22 cellular contexts compared by ENCODE assay signal in the genomic region with DNA sequence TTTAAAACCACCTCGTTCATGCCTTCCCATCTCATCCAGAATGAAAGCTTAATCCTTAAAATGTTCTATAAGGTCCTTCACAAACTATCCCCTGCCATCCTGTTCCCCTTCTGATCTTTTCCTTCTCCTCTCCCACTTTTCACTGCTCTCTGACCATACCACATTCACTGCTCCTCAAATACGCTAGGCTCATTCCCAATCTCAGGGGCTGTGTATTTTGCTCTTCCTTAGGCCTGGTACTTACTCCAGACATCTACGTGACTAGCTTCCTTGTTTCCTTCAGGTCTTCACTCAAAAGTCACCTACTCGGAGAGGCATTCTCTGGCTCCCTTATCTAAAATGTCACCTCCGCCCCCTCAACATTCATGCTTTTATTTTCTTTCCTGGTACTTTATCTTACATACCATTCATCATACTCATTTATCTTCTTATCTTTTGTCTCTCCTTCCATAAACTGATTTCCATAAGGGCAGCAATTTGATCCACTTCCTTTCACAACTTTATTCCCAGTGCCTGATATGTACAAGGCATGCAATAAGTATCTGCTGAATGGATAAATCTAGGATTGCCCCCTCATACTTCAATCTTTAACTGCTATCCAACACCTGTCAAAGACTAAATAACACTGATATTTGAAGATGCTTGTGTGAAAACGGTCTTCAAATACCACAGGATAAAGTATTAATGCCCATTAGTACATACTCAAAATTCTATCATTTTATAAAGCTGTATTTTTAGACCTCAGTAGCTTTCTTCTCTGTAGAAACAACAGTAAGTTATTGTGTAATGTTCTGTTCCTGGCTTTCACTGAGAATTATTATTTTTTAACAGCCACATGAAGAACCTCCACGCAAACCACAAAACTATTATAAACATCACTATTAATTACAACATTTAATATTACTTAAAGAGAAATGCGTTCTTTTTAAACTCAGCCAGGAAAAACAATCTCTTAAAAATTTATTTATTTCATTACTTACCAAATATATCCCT. TPM values are rescaled to one million over a fixed set of nuclear protein-coding genes. Genes with fewer than 3 reads are reported as not detected.
DNase-seq lines count a peak whose midpoint lies in the region; ATAC-seq and TF ChIP-seq lines count a peak whose summit lies in the region.
"Had no signal": no experiment of that assay in that cellular context is flagged by ENCODE, and none has a peak within 500 bp of the region (broad histone marks: within the 10 kb centered on the region; RNA-seq: fewer than 3 reads in every experiment).

No MANE protein-coding gene starts in this region.

- peaks cover 21 to 30% (median 24%) of the 10 kb centered on the region in 4 donors for H3K4me1 Mint-ChIP-seq in CD4-positive, alpha-beta memory T cell

- H3K27me3 ChIP-seq in adipocyte (replicated peaks; ENCODE audit: control insufficient read depth, insufficient read depth, low read length) (no peaks in the 10 kb centered on the region), upper lobe of right lung (no peaks in the 10 kb centered on the region)
- H3K27me3 ChIP-seq in CD4-positive, alpha-beta memory T cell (ENCODE audit: insufficient read depth, low read length): no peaks in the 10 kb centered on the region
- H3K27me3 ChIP-seq: ascending aorta, esophagus squamous epithelium had no signal

- no peaks in the 10 kb centered on the region for H3K9me3 ChIP-seq in adipocyte (ENCODE audit: control insufficient read depth, low read length)
- H3K9me3 ChIP-seq in upper lobe of right lung: no peaks in the 10 kb centered on the region
- no peaks in the 10 kb centered on the region for H3K9me3 ChIP-seq in CD4-positive, alpha-beta memory T cell (ENCODE audit: control insufficient read depth in 1 of 2, low read length in 2 of 2)
- H3K9me3 ChIP-seq: ascending aorta, esophagus squamous epithelium had no signal

- peak overlapping the region; percentile 8 for H3K9ac ChIP-seq in adipocyte (ENCODE audit: low read length)

- H3K27me3 Mint-ChIP-seq in CD4-positive, alpha-beta memory T cell: no peaks in the 10 kb centered on the region
- H3K27me3 Mint-ChIP-seq: dendritic cell treated with granulocyte-macrophage colony-stimulating factor and Interleukin-4, amounts not matched to agents 40 ng/mL and 50 ng/mL, for 4 days; type B pancreatic cell had no signal

- DNase-seq in NOMO-1 treated with DMSO at 0.1 percent for 48 hours (lab: John Stamatoyannopoulos, UW; ENCODE audit: unreplicated experiment): peak; percentile 66
- DNase-seq in NOMO-1 treated with dmso at 0.1 percent for 144 hours (lab: John Stamatoyannopoulos, UW; ENCODE audit: unreplicated experiment): no peak
- DNase-seq in adipocyte (ENCODE audit: low read depth): peak; percentile 51
- DNase-seq in fibroblast of villous mesenchyme (ENCODE audit: low read depth): peak; percentile 78
- DNase-seq in upper lobe of right lung: no peak
- DNase-seq in T-helper 9 cell: no peak
- DNase-seq in CD4-positive, alpha-beta memory T cell: no peak
- DNase-seq: activated CD4-positive, alpha-beta T cell treated with anti-CD3 and anti-CD28 coated beads, Interleukin-2, amount 50 U/mL, for 1 hour; activated naive CD4-positive, alpha-beta T cell; esophagus squamous epithelium; HFFc6; left cardiac atrium; NCI-H1105; NCI-H2107; NCI-H748 treated with DMSO at 0.1 percent for 48 hours; retina; stimulated activated naive CD8-positive, alpha-beta T cell treated with anti-CD3 and anti-CD28 coated beads, Interleukin-15, Interleukin-2, amounts not matched to agents 100 U/mL and 50 U/mL, for 24 hours had no signal

- H3K4me3 ChIP-seq in adipocyte (ENCODE audit: low read length) (peak overlapping the region; percentile 45), fibroblast of villous mesenchyme (ENCODE audit: low read depth, low read length) (no peak overlapping the region), upper lobe of right lung (no peak overlapping the region)
- no peak overlapping the region for H3K4me3 ChIP-seq in CD4-positive, alpha-beta memory T cell (ENCODE audit: low read length in 2 of 2)
- H3K4me3 ChIP-seq: ascending aorta, esophagus squamous epithelium had no signal

- H3K36me3 Mint-ChIP-seq in CD4-positive, alpha-beta memory T cell: no peaks in the 10 kb centered on the region
- H3K36me3 Mint-ChIP-seq: CD14-positive monocyte, type B pancreatic cell had no signal

- H3K4me1 ChIP-seq in adipocyte (ENCODE audit: control insufficient read depth, insufficient read depth, low read length) (peaks cover 33% of the 10 kb centered on the region), upper lobe of right lung (peaks cover 43% of the 10 kb centered on the region)
- H3K4me1 ChIP-seq in CD4-positive, alpha-beta memory T cell (ENCODE audit: insufficient read depth, low read length): peaks cover 4% of the 10 kb centered on the region

- no peak overlapping the region for H3K4me3 Mint-ChIP-seq in CD4-positive, alpha-beta memory T cell
- H3K4me3 Mint-ChIP-seq: CD14-positive monocyte; dendritic cell treated with granulocyte-macrophage colony-stimulating factor and Interleukin-4, amounts not matched to agents 40 ng/mL and 50 ng/mL, for 4 days; HFFc6; type B pancreatic cell had no signal

- peak overlapping the region; percentile 18 for H3K27ac ChIP-seq in upper lobe of right lung
- no peak overlapping the region for H3K27ac ChIP-seq in CD4-positive, alpha-beta memory T cell (ENCODE audit: low read depth, low read length)
- H3K27ac ChIP-seq: ascending aorta had no signal

- ATAC-seq in upper lobe of right lung (no peak), HG03439 (IDR thresholded peaks at IDR 0.05; ENCODE audit: unreplicated experiment) (no peak)
- ATAC-seq: stimulated activated naive CD8-positive, alpha-beta T cell treated with anti-CD3 and anti-CD28 coated beads, Interleukin-15, Interleukin-2, amounts not matched to agents 100 U/mL and 50 U/mL, for 24 hours had no signal

- POLR2A ChIA-PET in CD4-positive, alpha-beta memory T cell (lab: Charles Lee; ENCODE audit: partially characterized antibody): no interaction called here

- no peak overlapping the region for H3K27ac Mint-ChIP-seq in CD4-positive, alpha-beta memory T cell
- H3K27ac Mint-ChIP-seq: CD14-positive monocyte; dendritic cell treated with granulocyte-macrophage colony-stimulating factor and Interleukin-4, amounts not matched to agents 40 ng/mL and 50 ng/mL, for 4 days; HFFc6; type B pancreatic cell had no signal

- no peaks in the 10 kb centered on the region for H3K9me3 Mint-ChIP-seq in CD4-positive, alpha-beta memory T cell
- H3K9me3 Mint-ChIP-seq: CD14-positive monocyte; dendritic cell treated with granulocyte-macrophage colony-stimulating factor and Interleukin-4, amounts not matched to agents 40 ng/mL and 50 ng/mL, for 4 days; HFFc6; type B pancreatic cell had no signal

- intact Hi-C loops in upper lobe of right lung (cut with DNase I): no loop called here
- intact Hi-C loops in CD4-positive, alpha-beta memory T cell (cut with micrococcal nuclease): no loop called here

- H3K36me3 ChIP-seq in adipocyte (ENCODE audit: control insufficient read depth, insufficient read depth, low read length, severe bottlenecking) (no peaks in the 10 kb centered on the region), upper lobe of right lung (no peaks in the 10 kb centered on the region)
- H3K36me3 ChIP-seq in CD4-positive, alpha-beta memory T cell (ENCODE audit: insufficient read depth, low read length): no peaks in the 10 kb centered on the region
- H3K36me3 ChIP-seq: ascending aorta, esophagus squamous epithelium had no signal

- TF ChIP-seq CTCF in fibroblast of villous mesenchyme (IDR thresholded peaks at IDR 0.05; ENCODE audit: insufficient read depth, low read depth, low read length): no peak
- TF ChIP-seq CTCF in upper lobe of right lung (IDR thresholded peaks at IDR 0.05): no peak

- CTCF ChIA-PET in CD4-positive, alpha-beta memory T cell (lab: Charles Lee; ENCODE audit: partially characterized antibody): no interaction called here

RNA-seq across cellular contexts. Expression of gene JMJD1C, which starts 27.0 kb away (rescaled TPM):
- total RNA-seq in fibroblast of villous mesenchyme: 87.0 and 98.4 TPM in 2 replicates
- total RNA-seq in upper lobe of right lung: 84.2 TPM
- total RNA-seq in CD4-positive, alpha-beta memory T cell: 100 to 1,000 TPM; 113 to 115 TPM
- 10 to 100 TPM; 22.8 to 55.6 TPM for polyA plus RNA-seq in CD4-positive, alpha-beta memory T cell

Comparison
In these comparisons a context has a peak if more than half of its experiments do, and no peak if none do; other contexts are left out.
1. DNase-seq: peak in NOMO-1 treated with DMSO at 0.1 percent for 48 hours (single experiment), adipocyte (single experiment) and fibroblast of villous mesenchyme (single experiment); none in NOMO-1 treated with dmso at 0.1 percent for 144 hours (single experiment), upper lobe of right lung (single experiment), T-helper 9 cell (single experiment) and CD4-positive, alpha-beta memory T cell (0 of 5).